Comparison of ENCODE assay signal across 1 cellular context in the genomic region with DNA sequence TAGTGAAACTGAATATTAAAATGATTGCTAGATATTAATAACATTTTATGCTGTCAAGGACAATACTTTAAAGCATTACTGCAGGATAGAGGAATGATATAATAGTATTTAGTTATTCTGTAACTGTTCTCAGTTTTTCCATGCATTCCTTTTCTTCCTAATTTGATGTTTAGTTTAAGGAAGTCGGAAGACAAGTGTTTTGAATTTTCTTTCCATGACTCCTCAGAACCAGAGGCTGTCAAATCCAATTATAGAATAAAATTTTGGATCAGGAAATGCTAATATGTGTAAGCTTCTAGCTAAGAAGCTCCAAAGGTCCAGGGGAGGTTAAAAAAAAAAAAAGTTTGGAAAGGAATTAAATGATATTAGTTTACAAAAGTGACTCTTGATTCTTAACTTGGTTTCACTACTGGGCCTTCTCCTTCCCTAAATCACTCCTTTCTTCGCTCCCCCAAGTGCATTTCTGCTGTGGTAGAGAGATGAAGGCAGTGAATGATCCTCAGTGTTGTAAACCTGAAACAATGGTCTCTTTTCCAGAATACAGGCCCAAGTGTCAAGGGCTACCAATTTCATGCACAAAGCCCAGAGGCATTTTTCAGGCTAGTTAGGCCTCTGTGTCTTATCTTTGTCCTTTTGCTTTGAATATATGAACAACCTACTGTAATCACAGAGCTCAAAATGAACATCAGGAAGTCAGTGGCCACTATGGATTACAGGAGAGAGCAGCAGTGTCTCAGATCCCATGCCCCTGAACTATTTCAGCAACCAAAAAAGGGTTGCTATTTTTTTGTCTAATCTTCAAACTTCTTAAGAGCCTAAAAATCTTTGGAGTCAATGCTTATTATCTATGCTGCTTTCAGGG.
TF ChIP-seq lines count a peak whose summit lies in the region.

No MANE protein-coding gene starts in this region.

TF ChIP-seq in endothelial cell of umbilical vein, 7 proteins besides CTCF, POLR2A, EP300 and RAD21:
- no peak for TF ChIP-seq FOS (IDR thresholded peaks at IDR 0.05; ENCODE audit: borderline replicate concordance, insufficient read depth, low read length)
- no peak for TF ChIP-seq GATA2 (IDR thresholded peaks at IDR 0.05; ENCODE audit: insufficient read depth, insufficient read length, low read depth, low read length)
- TF ChIP-seq POLR2AphosphoS5 (IDR thresholded peaks at IDR 0.05; ENCODE audit: insufficient read depth, low read depth, low read length) = no peak
- TF ChIP-seq MYC (IDR thresholded peaks at IDR 0.05; ENCODE audit: low read depth, low read length) = no peak
- no peak for TF ChIP-seq EZH2 (IDR thresholded peaks at IDR 0.05; ENCODE audit: borderline replicate concordance, low read depth, low read length, severe bottlenecking)
- TF ChIP-seq, protein P1, sequence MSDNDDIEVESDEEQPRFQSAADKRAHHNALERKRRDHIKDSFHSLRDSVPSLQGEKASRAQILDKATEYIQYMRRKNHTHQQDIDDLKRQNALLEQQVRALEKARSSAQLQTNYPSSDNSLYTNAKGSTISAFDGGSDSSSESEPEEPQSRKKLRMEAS (IDR thresholded peaks at IDR 0.05; ENCODE audit: insufficient read depth, insufficient read length) = no peak
- no peak for TF ChIP-seq JUN (IDR thresholded peaks at IDR 0.05; ENCODE audit: borderline replicate concordance, insufficient read depth, insufficient read length, low read depth)
TF ChIP-seq in endothelial cell of umbilical vein: peak in this region for 0.
